ENCODE assay signal across 9 cellular contexts in genomic region chr13:30870049-30870884, GRCh38. TPM values are rescaled to one million over a fixed set of nuclear protein-coding genes. Genes with fewer than 3 reads are reported as not detected.
DNase-seq lines count a peak whose midpoint lies in the region; ATAC-seq and TF ChIP-seq lines count a peak whose summit lies in the region.
"Had no signal": no experiment of that assay in that cellular context is flagged by ENCODE, and none has a peak within 500 bp of the region (broad histone marks: within the 10 kb centered on the region; RNA-seq: fewer than 3 reads in every experiment).

No MANE protein-coding gene starts in this region.

- no peaks in the 10 kb centered on the region for H3K36me3 ChIP-seq in CD8-positive, alpha-beta memory T cell (ENCODE audit: insufficient read depth, low read length)
- no peaks in the 10 kb centered on the region for H3K36me3 ChIP-seq in CD4-positive, alpha-beta memory T cell (ENCODE audit: insufficient read depth, low read length)

- intact Hi-C loops in CD4-positive, alpha-beta memory T cell (cut with micrococcal nuclease): no loop called here

- no peaks in the 10 kb centered on the region for H3K27me3 ChIP-seq in CD8-positive, alpha-beta memory T cell (ENCODE audit: insufficient read depth, low read length, poor library complexity, severe bottlenecking)
- no peaks in the 10 kb centered on the region for H3K27me3 ChIP-seq in CD4-positive, alpha-beta memory T cell (ENCODE audit: insufficient read depth, low read length)

- H3K9me3 ChIP-seq in CD8-positive, alpha-beta memory T cell (ENCODE audit: low read length): no peaks in the 10 kb centered on the region
- no peaks in the 10 kb centered on the region for H3K9me3 ChIP-seq in CD4-positive, alpha-beta memory T cell (ENCODE audit: control insufficient read depth in 1 of 2, low read length in 2 of 2)

- POLR2A ChIA-PET in CD8-positive, alpha-beta memory T cell (lab: Charles Lee): no interaction called here
- POLR2A ChIA-PET in CD4-positive, alpha-beta memory T cell (lab: Charles Lee; ENCODE audit: partially characterized antibody): no interaction called here

- no peak overlapping the region for H3K4me3 Mint-ChIP-seq in natural killer cell treated with Interleukin-12 subunit alpha and Interleukin-12 subunit beta and Interleukin-15 and Interleukin-18, amount 100 ng/mL, for 72 hours
- no peak overlapping the region for H3K4me3 Mint-ChIP-seq in CD8-positive, alpha-beta memory T cell
- H3K4me3 Mint-ChIP-seq in CD4-positive, alpha-beta memory T cell: no peak overlapping the region

- CTCF ChIA-PET in CD8-positive, alpha-beta memory T cell (lab: Charles Lee): interaction anchor here (1.4 kb wide), 1 partner anchor 15 kb away, joined by 5 read pairs; no protein-coding TSS in a partner anchor
- CTCF ChIA-PET in CD4-positive, alpha-beta memory T cell (lab: Charles Lee; ENCODE audit: partially characterized antibody): interaction anchor here (7.7 kb wide), 1 partner anchor 13 kb away, joined by 70 read pairs; no protein-coding TSS in a partner anchor

- no peak for TF ChIP-seq CTCF in GM13976 (IDR thresholded peaks at IDR 0.05; ENCODE audit: borderline replicate concordance, control extremely low read depth, extremely low read depth, insufficient read depth, missing control alignments)

- peaks cover 6 to 13% of the 10 kb centered on the region in 2 donors for H3K27me3 Mint-ChIP-seq in natural killer cell treated with Interleukin-12 subunit alpha and Interleukin-12 subunit beta and Interleukin-15 and Interleukin-18, amount 100 ng/mL, for 72 hours
- peaks cover 2 to 31% of the 10 kb centered on the region in 2 donors for H3K27me3 Mint-ChIP-seq in CD8-positive, alpha-beta memory T cell
- H3K27me3 Mint-ChIP-seq in CD4-positive, alpha-beta memory T cell: peaks cover 6% of the 10 kb centered on the region in 2 donors

- H3K4me3 ChIP-seq in CD8-positive, alpha-beta memory T cell (ENCODE audit: low read length): no peak overlapping the region
- H3K4me3 ChIP-seq in CD4-positive, alpha-beta memory T cell (ENCODE audit: low read length in 2 of 2): no peak overlapping the region

- peaks cover 4 to 7% of the 10 kb centered on the region in 2 donors for H3K4me1 Mint-ChIP-seq in natural killer cell treated with Interleukin-12 subunit alpha and Interleukin-12 subunit beta and Interleukin-15 and Interleukin-18, amount 100 ng/mL, for 72 hours (ENCODE audit: low read depth in 2 of 2)
- H3K4me1 Mint-ChIP-seq in CD8-positive, alpha-beta memory T cell: peaks cover 0 to 3% (median 2%) of the 10 kb centered on the region in 3 donors
- H3K4me1 Mint-ChIP-seq in CD4-positive, alpha-beta memory T cell: peaks cover 0 to 4% (median 2%) of the 10 kb centered on the region in 4 donors

- no peaks in the 10 kb centered on the region for H3K4me1 ChIP-seq in CD8-positive, alpha-beta memory T cell (ENCODE audit: insufficient read depth, low read length)
- no peaks in the 10 kb centered on the region for H3K4me1 ChIP-seq in CD4-positive, alpha-beta memory T cell (ENCODE audit: insufficient read depth, low read length)

- DNase-seq in GM13976 (ENCODE audit: low spot score) (peak; percentile 47), UCSD-AML1 (lab: John Stamatoyannopoulos, UW; ENCODE audit: unreplicated experiment) (peak; percentile 53), erythroblast (lab: John Stamatoyannopoulos, UW) (peak; percentile 80 to 90), globus pallidus (ENCODE audit: low spot score) (no peak)
- DNase-seq in natural killer cell treated with Interleukin-12 subunit alpha and Interleukin-12 subunit beta and Interleukin-15 and Interleukin-18, amount 100 ng/mL, for 72 hours (ENCODE audit: low spot score): no peak
- no peak for DNase-seq in CD8-positive, alpha-beta memory T cell
- DNase-seq in CD4-positive, alpha-beta memory T cell: no peak

- in situ Hi-C loops in GM13976 (cut with MboI; ENCODE audit: low sequenced_read_pairs, unreplicated experiment): no loop called here

- TF ChIP-seq POLR2A in erythroblast (IDR thresholded peaks at IDR 0.05; ENCODE audit: low read length): no peak

- no peak overlapping the region for H3K27ac Mint-ChIP-seq in natural killer cell treated with Interleukin-12 subunit alpha and Interleukin-12 subunit beta and Interleukin-15 and Interleukin-18, amount 100 ng/mL, for 72 hours
- H3K27ac Mint-ChIP-seq in CD8-positive, alpha-beta memory T cell: no peak overlapping the region
- H3K27ac Mint-ChIP-seq in CD4-positive, alpha-beta memory T cell: peak overlapping the region in 1 of 7 donors; percentile 61

- H3K9me3 Mint-ChIP-seq in natural killer cell treated with Interleukin-12 subunit alpha and Interleukin-12 subunit beta and Interleukin-15 and Interleukin-18, amount 100 ng/mL, for 72 hours: no peaks in the 10 kb centered on the region
- no peaks in the 10 kb centered on the region for H3K9me3 Mint-ChIP-seq in CD8-positive, alpha-beta memory T cell
- H3K9me3 Mint-ChIP-seq in CD4-positive, alpha-beta memory T cell: peaks cover 0 to 2% (median 0%) of the 10 kb centered on the region in 8 donors

- H3K27ac ChIP-seq in CD8-positive, alpha-beta memory T cell (ENCODE audit: low read depth, low read length): no peak overlapping the region
- no peak overlapping the region for H3K27ac ChIP-seq in CD4-positive, alpha-beta memory T cell (ENCODE audit: low read depth, low read length)
- H3K27ac ChIP-seq: VCaP had no signal

- no peaks in the 10 kb centered on the region for H3K36me3 Mint-ChIP-seq in natural killer cell treated with Interleukin-12 subunit alpha and Interleukin-12 subunit beta and Interleukin-15 and Interleukin-18, amount 100 ng/mL, for 72 hours
- no peaks in the 10 kb centered on the region for H3K36me3 Mint-ChIP-seq in CD8-positive, alpha-beta memory T cell
- no peaks in the 10 kb centered on the region for H3K36me3 Mint-ChIP-seq in CD4-positive, alpha-beta memory T cell

- ATAC-seq in HG03442 (IDR thresholded peaks at IDR 0.05; ENCODE audit: unreplicated experiment): peak; percentile 46
- ATAC-seq in natural killer cell treated with Interleukin-12 subunit alpha and Interleukin-12 subunit beta and Interleukin-15 and Interleukin-18, amount 100 ng/mL, for 72 hours: peak; percentile 74 to 81

RNA-seq across cellular contexts. Expression of gene MEDAG, which starts 35.8 kb away (rescaled TPM):
- under 1 TPM in 1 of 2 donors, not detected in 1; 0.14 TPM for total RNA-seq in natural killer cell treated with Interleukin-12 subunit alpha and Interleukin-12 subunit beta and Interleukin-15 and Interleukin-18, amount 100 ng/mL, for 72 hours
- total RNA-seq in CD8-positive, alpha-beta memory T cell: not detected
- polyA plus RNA-seq in CD8-positive, alpha-beta memory T cell: not detected
- total RNA-seq in CD4-positive, alpha-beta memory T cell: not detected
- under 1 TPM in 1 of 2 donors, not detected in 1; 0.29 TPM for polyA plus RNA-seq in CD4-positive, alpha-beta memory T cell

Comparison
In these comparisons a context has a peak if more than half of its experiments do, and no peak if none do; other contexts are left out.
1. DNase-seq: peak in GM13976 (single experiment), UCSD-AML1 (single experiment) and erythroblast (2 of 2); none in natural killer cell treated with Interleukin-12 subunit alpha and Interleukin-12 subunit beta and Interleukin-15 and Interleukin-18, amount 100 ng/mL, for 72 hours (single experiment), CD8-positive, alpha-beta memory T cell (0 of 5), globus pallidus (single experiment) and CD4-positive, alpha-beta memory T cell (0 of 5).